ENCODE assay signal across 12 cellular contexts in the genomic region with DNA sequence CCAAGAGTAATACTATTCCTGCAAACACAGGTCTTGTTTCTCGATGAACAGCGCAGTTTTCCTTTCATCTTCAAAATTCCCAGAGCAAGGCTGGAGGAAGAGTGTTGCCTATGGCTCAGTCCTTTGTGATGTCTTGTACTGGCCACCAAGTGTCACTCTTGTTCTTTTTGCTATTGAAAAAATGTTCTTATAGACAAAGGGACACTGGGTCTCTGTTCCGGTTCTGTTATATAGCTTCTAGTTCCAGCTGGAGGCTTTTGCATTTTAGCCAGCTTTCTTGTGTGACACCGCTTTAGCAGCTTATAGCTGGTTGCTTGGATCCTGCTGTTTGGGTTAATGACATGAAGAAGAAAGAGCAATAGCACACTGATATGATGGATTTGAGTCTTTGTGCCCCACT.
DNase-seq lines count a peak whose midpoint lies in the region; ATAC-seq and TF ChIP-seq lines count a peak whose summit lies in the region.
"Had no signal": no experiment of that assay in that cellular context is flagged by ENCODE, and none has a peak within 500 bp of the region (broad histone marks: within the 10 kb centered on the region; RNA-seq: fewer than 3 reads in every experiment).

No MANE protein-coding gene starts in this region.

- H3K9me3 Mint-ChIP-seq in activated T-cell treated with anti-CD3 and anti-CD28 coated beads, Interleukin-2, amount 50 U/mL, for 24 hours = peaks cover 4% of the 10 kb centered on the region

- H4K20me1 ChIP-seq in PC-3 (ENCODE audit: low read length) = no peaks in the 10 kb centered on the region

- H2AFZ ChIP-seq in PC-3 (ENCODE audit: low read length) = no peak overlapping the region

- no peak for TF ChIP-seq POLR2A in heart left ventricle (IDR thresholded peaks at IDR 0.05)

- H3K9me3 ChIP-seq in heart left ventricle (no peaks in the 10 kb centered on the region), right atrium auricular region (no peaks in the 10 kb centered on the region), PC-3 (ENCODE audit: low read length) (no peaks in the 10 kb centered on the region), iPS DF 6.9 (ENCODE audit: control insufficient read depth, insufficient read depth, low read length) (no peaks in the 10 kb centered on the region)

- CTCF ChIA-PET in PC-3 (lab: Charles Lee) = no interaction called here

- H3K9ac ChIP-seq in PC-3 (ENCODE audit: low read length) = no peak overlapping the region

- H3K27ac ChIP-seq in heart left ventricle (no peak overlapping the region), right atrium auricular region (no peak overlapping the region), PC-3 (ENCODE audit: low read length) (no peak overlapping the region), iPS DF 6.9 (ENCODE audit: low read length) (no peak overlapping the region)

- peaks cover 0 to 5% (median 0%) of the 10 kb centered on the region in 9 donors for H3K27me3 ChIP-seq in heart left ventricle
- no peaks in the 10 kb centered on the region for H3K27me3 ChIP-seq in right atrium auricular region
- no peaks in the 10 kb centered on the region; the same call in 1 of the 2 replicates for H3K27me3 ChIP-seq in PC-3 (ENCODE audit: low read length)
- no peaks in the 10 kb centered on the region for H3K27me3 ChIP-seq in iPS DF 6.9 (ENCODE audit: control insufficient read depth, insufficient read depth, low read length)

- no peak for DNase-seq in heart left ventricle
- no peak for DNase-seq in right atrium auricular region (ENCODE audit: low spot score)
- DNase-seq in PC-3 = no peak
- peak; percentile 7 for DNase-seq in iPS DF 6.9 (ENCODE audit: low read depth, low spot score)
- DNase-seq in putamen (ENCODE audit: low spot score) = no peak
- DNase-seq in activated T-cell treated with anti-CD3 and anti-CD28 coated beads, Interleukin-2, amount 50 U/mL, for 24 hours = no peak
- no peak for DNase-seq in activated CD8-positive, alpha-beta memory T cell treated with anti-CD3 and anti-CD28 coated beads, Interleukin-2, amount 50 U/mL, for 48 hours
- DNase-seq: activated CD8-positive, alpha-beta memory T cell treated with anti-CD3 and anti-CD28 coated beads for 24 hours; KG1; stimulated activated CD4-positive, alpha-beta T cell treated with anti-CD3 and anti-CD28 coated beads, Interleukin-12 subunit alpha, Interleukin-12 subunit beta, amount 100 ng/mL, for 4 hours; stimulated activated CD8-positive, alpha-beta memory T cell treated with anti-CD3 and anti-CD28 coated beads, Interleukin-4, amount 100 ng/mL, for 48 hours had no signal

- no peaks in the 10 kb centered on the region for H3K9me2 ChIP-seq in PC-3 (replicated peaks; ENCODE audit: low read length)

- H3F3A ChIP-seq in PC-3 (ENCODE audit: low read length, unreplicated experiment) = no peaks in the 10 kb centered on the region

- no TSS peak for BruUV-seq in PC-3 (replicated peaks; lab: Mats Ljungman, UMichigan)

- H3K79me2 ChIP-seq in PC-3 (ENCODE audit: low read length) = no peaks in the 10 kb centered on the region

- H3K4me3 ChIP-seq in heart left ventricle = no peak overlapping the region
- H3K4me3 ChIP-seq in right atrium auricular region = no peak overlapping the region
- no peak overlapping the region for H3K4me3 ChIP-seq in PC-3 (ENCODE audit: low read length)
- no peak overlapping the region for H3K4me3 ChIP-seq in iPS DF 6.9 (ENCODE audit: low read length)

- H3K4me1 ChIP-seq in heart left ventricle (no peaks in the 10 kb centered on the region), right atrium auricular region (no peaks in the 10 kb centered on the region), PC-3 (ENCODE audit: insufficient read depth, low read length) (no peaks in the 10 kb centered on the region), iPS DF 6.9 (ENCODE audit: control insufficient read depth, insufficient read depth, low read length) (no peaks in the 10 kb centered on the region)

- TF ChIP-seq CTCF in heart left ventricle (IDR thresholded peaks at IDR 0.05) = peak in 11 of 12 donors; percentile 3 to 66 (median 45)
- TF ChIP-seq CTCF in right atrium auricular region (IDR thresholded peaks at IDR 0.05) = peak in 1 of 2 donors; percentile 61
- peak; percentile 41 for TF ChIP-seq CTCF in PC-3 (conservative IDR thresholded peaks at IDR 0.05; ENCODE audit: low read depth, low read length)

- intact Hi-C loops in heart left ventricle (cut with DNase I) = loop anchor here (2.0 to 10.0 kb wide), 9 partner anchors 287 to 767 kb away; no protein-coding TSS in a partner anchor
- intact Hi-C loops in PC-3 (cut with micrococcal nuclease) = no loop called here

- no peaks in the 10 kb centered on the region for H3K4me1 Mint-ChIP-seq in activated T-cell treated with anti-CD3 and anti-CD28 coated beads, Interleukin-2, amount 50 U/mL, for 24 hours (ENCODE audit: low read depth)

- no peaks in the 10 kb centered on the region for H3K27me3 Mint-ChIP-seq in activated T-cell treated with anti-CD3 and anti-CD28 coated beads, Interleukin-2, amount 50 U/mL, for 24 hours

- peak in 3 of 4 donors; percentile 54 to 58 (median 55) for ATAC-seq in heart left ventricle
- ATAC-seq in PC-3 = no peak
- ATAC-seq in GM21576 (IDR thresholded peaks at IDR 0.05; ENCODE audit: unreplicated experiment) = no peak

- H3K4me3 Mint-ChIP-seq in activated T-cell treated with anti-CD3 and anti-CD28 coated beads, Interleukin-2, amount 50 U/mL, for 24 hours = no peak overlapping the region

- no peak overlapping the region for H3K4me2 ChIP-seq in PC-3 (ENCODE audit: low read length)

- POLR2A ChIA-PET in PC-3 (lab: Charles Lee; ENCODE audit: unreplicated experiment) = no interaction called here

- H3K36me3 ChIP-seq in heart left ventricle (no peaks in the 10 kb centered on the region), right atrium auricular region (no peaks in the 10 kb centered on the region), PC-3 (ENCODE audit: low read depth, low read length) (no peaks in the 10 kb centered on the region), iPS DF 6.9 (ENCODE audit: control insufficient read depth, insufficient read depth, low read length) (no peaks in the 10 kb centered on the region)

- no peaks in the 10 kb centered on the region for H3K36me3 Mint-ChIP-seq in activated T-cell treated with anti-CD3 and anti-CD28 coated beads, Interleukin-2, amount 50 U/mL, for 24 hours (ENCODE audit: low read depth)

- 49 to 61% (median 57%) methylated on average over 4 of the region's 4 CpGs for whole genome bisulfite sequencing in heart left ventricle, 4 donors
- no CpG with 5 or more reads among the region's 4 CpGs for WGBS in iPS DF 6.9 (ENCODE audit: insufficient coverage, insufficient read length)

- no peak overlapping the region for H3K27ac Mint-ChIP-seq in activated T-cell treated with anti-CD3 and anti-CD28 coated beads, Interleukin-2, amount 50 U/mL, for 24 hours

Comparison
In these comparisons a context has a peak if more than half of its experiments do, and no peak if none do; other contexts are left out.
1. ATAC-seq: peak in heart left ventricle (3 of 4); none in PC-3 (single experiment) and GM21576 (single experiment).